24 cellular contexts compared by ENCODE assay signal in genomic region chr2:237383991-237384671, GRCh38. TPM values are rescaled to one million over a fixed set of nuclear protein-coding genes. Genes with fewer than 3 reads are reported as not detected.
DNase-seq lines count a peak whose midpoint lies in the region; ATAC-seq and TF ChIP-seq lines count a peak whose summit lies in the region.
"Had no signal": no experiment of that assay in that cellular context is flagged by ENCODE, and none has a peak within 500 bp of the region (broad histone marks: within the 10 kb centered on the region; RNA-seq: fewer than 3 reads in every experiment).

No MANE protein-coding gene starts in this region.

- no peak for TF ChIP-seq POLR2A in esophagus squamous epithelium (IDR thresholded peaks at IDR 0.05)

- WGBS in esophagus squamous epithelium, 2 donors = 64 to 81% methylated on average over 5 to 6 of the region's 6 CpGs

- intact Hi-C loops in esophagus squamous epithelium (cut with DNase I) = no loop called here

- no peak overlapping the region for H2AFZ ChIP-seq in osteoblast (ENCODE audit: low read length)

- CTCF ChIA-PET in AG04449 (lab: Yijun Ruan, JAX) = interaction anchor here (0.8 to 1.9 kb wide), 2 partner anchors 27 to 188 kb away, joined by 4 to 5 read pairs; no protein-coding TSS in a partner anchor

- peaks cover 98% of the 10 kb centered on the region for H3K79me2 ChIP-seq in osteoblast (ENCODE audit: insufficient read depth, low read length)

- peaks cover 0 to 2% (median 0%) of the 10 kb centered on the region in 4 donors for H3K27me3 ChIP-seq in esophagus squamous epithelium
- no peaks in the 10 kb centered on the region for H3K27me3 ChIP-seq in osteoblast (ENCODE audit: insufficient read depth, low read length)
- H3K27me3 ChIP-seq: SJCRH30, upper lobe of right lung had no signal

- no peak overlapping the region for H3K4me2 ChIP-seq in osteoblast (ENCODE audit: insufficient read depth, low read length)

- H4K20me1 ChIP-seq in osteoblast (ENCODE audit: insufficient read depth, low read length) = peaks cover 18% of the 10 kb centered on the region

- H3K4me3 ChIP-seq in AG04449 (ENCODE audit: low read depth, low read length) = no peak overlapping the region
- H3K4me3 ChIP-seq in esophagus squamous epithelium = no peak overlapping the region
- H3K4me3 ChIP-seq in osteoblast (ENCODE audit: insufficient read depth, low read length) = no peak overlapping the region
- H3K4me3 ChIP-seq: HAP-1, SJCRH30, upper lobe of right lung had no signal

- H3K27ac ChIP-seq in esophagus squamous epithelium (peak overlapping the region in 3 of 4 donors; percentile 16 to 59 (median 40)), osteoblast (ENCODE audit: low read depth, low read length) (peak overlapping the region; percentile 92)
- H3K27ac ChIP-seq: neutrophil, SJCRH30, upper lobe of right lung had no signal

- no peak for ATAC-seq in esophagus mucosa
- ATAC-seq: left lobe of liver; PC-3; stimulated activated naive CD8-positive, alpha-beta T cell treated with anti-CD3 and anti-CD28 coated beads, Interleukin-15, Interleukin-2, amounts not matched to agents 100 U/mL and 50 U/mL, for 24 hours; upper lobe of right lung had no signal

- H3K4me1 ChIP-seq in esophagus squamous epithelium (peaks cover 0 to 5% (median 0%) of the 10 kb centered on the region in 3 donors), osteoblast (ENCODE audit: insufficient read depth, low read length) (peaks cover 8% of the 10 kb centered on the region)
- H3K4me1 ChIP-seq: Caco-2, HAP-1, SJCRH30, upper lobe of right lung had no signal

- DNase-seq in AG04449 (ENCODE audit: low read depth, low spot score) = peak; percentile 14
- peak; percentile 79 for DNase-seq in HCEC 1CT
- no peak for DNase-seq in esophagus squamous epithelium (lab: John Stamatoyannopoulos, UW)
- DNase-seq in osteoblast (ENCODE audit: insufficient read length, low spot score, missing footprints) = peak; percentile 76
- no peak for DNase-seq in SHP77 (lab: John Stamatoyannopoulos, UW)
- no peak for DNase-seq in HK-2 (ENCODE audit: unreplicated experiment)
- no peak for DNase-seq in NCI-H187 treated with DMSO at 0.1 percent for 48 hours (lab: John Stamatoyannopoulos, UW)
- DNase-seq: activated CD4-positive, CD25-positive, alpha-beta regulatory T cell treated with anti-CD3 and anti-CD28 coated beads, Interleukin-2, amount 50 U/mL, for 72 hours; activated effector memory CD4-positive, alpha-beta T cell treated with Interleukin-2 at 50 U/mL for 16 hours; AML-193; Caco-2; effector memory CD4-positive, alpha-beta T cell; NCI-H1417 treated with DMSO at 0.1 percent for 48 hours; NCI-H82; PC-3; SJCRH30; stimulated activated naive CD8-positive, alpha-beta T cell treated with anti-CD3 and anti-CD28 coated beads, Interleukin-15, Interleukin-2, amounts not matched to agents 100 U/mL and 50 U/mL, for 24 hours; T-helper 9 cell; upper lobe of right lung had no signal

- POLR2A ChIA-PET in AG04449 (lab: Yijun Ruan, JAX) = no interaction called here

- H3K36me3 ChIP-seq in esophagus squamous epithelium (peaks cover 0 to 19% (median 4%) of the 10 kb centered on the region in 3 donors), osteoblast (ENCODE audit: insufficient read depth, low read length) (peaks cover 95% of the 10 kb centered on the region)
- H3K36me3 ChIP-seq: HAP-1, neutrophil, SJCRH30 had no signal

- H3K9me3 ChIP-seq in esophagus squamous epithelium (no peaks in the 10 kb centered on the region), osteoblast (ENCODE audit: low read depth, low read length) (no peaks in the 10 kb centered on the region)
- H3K9me3 ChIP-seq: Caco-2, HAP-1, neutrophil, upper lobe of right lung had no signal

- no peak for TF ChIP-seq CTCF in AG04449 (IDR thresholded peaks at IDR 0.05; ENCODE audit: insufficient read depth, low read length, missing control alignments)
- no peak for TF ChIP-seq CTCF in esophagus squamous epithelium (IDR thresholded peaks at IDR 0.05)
- no peak for TF ChIP-seq CTCF in osteoblast (IDR thresholded peaks at IDR 0.05; ENCODE audit: extremely low read depth, low read depth, low read length)

RNA-seq across cellular contexts. Expression of gene COL6A3, which starts 29.8 kb away (rescaled TPM):
- total RNA-seq in esophagus squamous epithelium (100 to 1,000 TPM in 1 of 4 donors, 10 to 100 TPM in 2, 1 to 10 TPM in 1; 8.9 to 138 (median 46.5) TPM), osteoblast (4,017 and 4,247 TPM in 2 replicates), esophagus mucosa (23.0 TPM)
- total RNA-seq: HT-29 had no signal

Comparison
In these comparisons a context has a peak if more than half of its experiments do, and no peak if none do; other contexts are left out.
1. DNase-seq: peak in AG04449 (single experiment), HCEC 1CT (single experiment) and osteoblast (single experiment); none in esophagus squamous epithelium (single experiment), SHP77 (0 of 2), HK-2 (single experiment) and NCI-H187 treated with DMSO at 0.1 percent for 48 hours (single experiment).
2. RNA of gene COL6A3, which starts 29.8 kb away (total RNA-seq): 4,017 to 4,247 TPM in osteoblast; 8.9 to 138 TPM in esophagus squamous epithelium and 23.0 TPM in esophagus mucosa (single experiment); every median in the first group is over 10 times any median in the second.